In genomic region chr15:78620839-78621421, GRCh38 we compare ENCODE assay signal across 9 cellular contexts. TPM values are rescaled to one million over a fixed set of nuclear protein-coding genes. Genes with fewer than 3 reads are reported as not detected.
A peak's percentile ranks its signal among the peaks of the same experiment; 100 is the strongest.
DNase-seq lines count a peak whose midpoint lies in the region; ATAC-seq and TF ChIP-seq lines count a peak whose summit lies in the region.
"Had no signal": no experiment of that assay in that cellular context is flagged by ENCODE, and none has a peak within 500 bp of the region (broad histone marks: within the 10 kb centered on the region; RNA-seq: fewer than 3 reads in every experiment).

CHRNA3 (minus strand) TSS chr15:78620996; CDS start chr15:78620794, 202 bp downstream.

- peak within 1 kb of the TSS; percentile 82 for H3K9ac ChIP-seq in NT2/D1 (ENCODE audit: insufficient read length, low read depth)

- intact Hi-C loops in sigmoid colon (cut with DNase I) = no loop called here

- TF ChIP-seq EP300 in sigmoid colon (IDR thresholded peaks at IDR 0.05) = no peak

- DNase-seq in NCI-H1092 treated with DMSO at 0.1 percent for 48 hours (lab: John Stamatoyannopoulos, UW) (peak; percentile 6), NCI-H1092 (lab: John Stamatoyannopoulos, UW) (no peak), NT2/D1 (ENCODE audit: low read depth, low spot score) (no peak), sigmoid colon (no peak), erythroblast (lab: John Stamatoyannopoulos, UW) (no peak), superior temporal gyrus (ENCODE audit: extremely low spot score) (no peak)
- DNase-seq: stimulated activated CD8-positive, alpha-beta memory T cell treated with anti-CD3 and anti-CD28 coated beads, Interleukin-4, amount 100 ng/mL, for 48 hours had no signal

- H3K36me3 ChIP-seq in NT2/D1 (ENCODE audit: insufficient read depth, insufficient read length, low read length) (no peaks in the 10 kb centered on the region), sigmoid colon (no peaks in the 10 kb centered on the region)

- no peak for TF ChIP-seq POLR2A in sigmoid colon (IDR thresholded peaks at IDR 0.05)
- TF ChIP-seq POLR2A in erythroblast (IDR thresholded peaks at IDR 0.05; ENCODE audit: low read length) = no peak

- peak within 1 kb of the TSS in 2 of 4 donors; percentile 65 to 81 for H3K27ac ChIP-seq in sigmoid colon

- TF ChIP-seq CTCF in sigmoid colon (IDR thresholded peaks at IDR 0.05) = no peak

- ATAC-seq in HG03159 (IDR thresholded peaks at IDR 0.05; ENCODE audit: unreplicated experiment) = no peak

- peak within 1 kb of the TSS; percentile 70 for H3K4me3 ChIP-seq in NT2/D1 (ENCODE audit: insufficient read length, low read depth)
- H3K4me3 ChIP-seq in iPS-11a (ENCODE audit: low read depth, low read length) = peak within 1 kb of the TSS; percentile 48
- H3K4me3 ChIP-seq in sigmoid colon = peak within 1 kb of the TSS; percentile 32 to 58 (median 45)

- WGBS in sigmoid colon, 2 donors = 4% methylated on average over 61 of the region's 61 CpGs

- H3K4me1 ChIP-seq in NT2/D1 (ENCODE audit: insufficient read depth, insufficient read length) = peaks cover 5% of the 10 kb centered on the region
- peaks cover 0 to 33% (median 27%) of the 10 kb centered on the region in 4 donors for H3K4me1 ChIP-seq in sigmoid colon

- H3K9me3 ChIP-seq in NT2/D1 (ENCODE audit: insufficient read depth, low read length) = peaks cover 9% of the 10 kb centered on the region; the same call in 1 of the 2 replicates
- no peaks in the 10 kb centered on the region for H3K9me3 ChIP-seq in sigmoid colon

- H3K27me3 ChIP-seq in NT2/D1 (ENCODE audit: insufficient read depth, insufficient read length) (peaks cover 35% of the 10 kb centered on the region), sigmoid colon (peaks cover 0 to 32% (median 12%) of the 10 kb centered on the region in 3 donors)

RNA-seq across cellular contexts. Expression of gene CHRNA3, which starts in this region (rescaled TPM):
- total RNA-seq in sigmoid colon = 10 to 100 TPM in 3 of 4 donors, 1 to 10 TPM in 1; 5.4 to 13.8 (median 10.7) TPM
- polyA plus RNA-seq in sigmoid colon = 1 to 10 TPM in 1 of 3 donors, under 1 TPM in 2; 0.23 to 6.9 (median 0.60) TPM
